ENCODE assay signal across 9 cellular contexts in genomic region chr19:752652-753517, GRCh38. TPM values are rescaled to one million over a fixed set of nuclear protein-coding genes. Genes with fewer than 3 reads are reported as not detected.
DNase-seq lines count a peak whose midpoint lies in the region; ATAC-seq, FAIRE-seq and TF ChIP-seq lines count a peak whose summit lies in the region.
"Had no signal": no experiment of that assay in that cellular context is flagged by ENCODE, and none has a peak within 500 bp of the region (broad histone marks: within the 10 kb centered on the region; RNA-seq: fewer than 3 reads in every experiment).

No MANE protein-coding gene starts in this region.

- intact Hi-C loops in heart left ventricle (cut with DNase I): no loop called here

- H3K9me2 ChIP-seq in SK-N-SH: no peaks in the 10 kb centered on the region

- H3K4me1 ChIP-seq in heart left ventricle (no peaks in the 10 kb centered on the region), skeletal muscle satellite cell (ENCODE audit: control insufficient read depth, insufficient read depth, low read length) (peaks cover 28% of the 10 kb centered on the region), SK-N-SH (ENCODE audit: control insufficient read depth in 1 of 2, insufficient read depth in 2 of 2, low read depth in 1 of 2, low read length in 1 of 2) (no peaks in the 10 kb centered on the region)

- TF ChIP-seq POLR2A in H54 (IDR thresholded peaks at IDR 0.05; ENCODE audit: low read depth, low read length): 0 out of 2 replicates have a peak, but pooled peaks have one; percentile 18
- no peak for TF ChIP-seq POLR2A in heart left ventricle (IDR thresholded peaks at IDR 0.05)

- DNase-seq in H54 (ENCODE audit: insufficient read length, low spot score) (peak; percentile 97), SHP77 treated with DMSO at 0.1 percent for 48 hours (lab: John Stamatoyannopoulos, UW) (peak; percentile 78), heart left ventricle (peak in 2 of 5 donors; percentile 57 to 63), SK-N-SH (no peak), substantia nigra (lab: John Stamatoyannopoulos, UW) (no peak), UCSD-AML1 (lab: John Stamatoyannopoulos, UW; ENCODE audit: unreplicated experiment) (no peak), NCI-H1930 (lab: John Stamatoyannopoulos, UW) (no peak)

- H3K27me3 ChIP-seq in heart left ventricle (peaks cover 0 to 17% (median 0%) of the 10 kb centered on the region in 9 donors), skeletal muscle satellite cell (ENCODE audit: control insufficient read depth, insufficient read depth, low read length) (no peaks in the 10 kb centered on the region), SK-N-SH (ENCODE audit: insufficient read depth) (no peaks in the 10 kb centered on the region)

- peak; percentile 38 for FAIRE-seq in H54 (lab: Jason Lieb, UNC)

- no peak overlapping the region for H2AFZ ChIP-seq in SK-N-SH (ENCODE audit: low read depth)

- H3K36me3 ChIP-seq in heart left ventricle: peaks cover 0 to 2% (median 0%) of the 10 kb centered on the region in 9 donors
- no peaks in the 10 kb centered on the region for H3K36me3 ChIP-seq in skeletal muscle satellite cell (ENCODE audit: insufficient read depth, low read length)
- no peaks in the 10 kb centered on the region for H3K36me3 ChIP-seq in SK-N-SH (replicated peaks in 1 of 2; ENCODE audit: control insufficient read depth in 1 of 2, insufficient read depth in 2 of 2, low read length in 1 of 2)

- H3K27ac ChIP-seq in heart left ventricle (peak overlapping the region in 4 of 12 donors; percentile 24 to 43 (median 36)), SK-N-SH (ENCODE audit: low read depth in 2 of 2, low read length in 1 of 2) (no peak overlapping the region), substantia nigra (ENCODE audit: low read depth, low read length, poor library complexity, severe bottlenecking) (no peak overlapping the region)

- peaks cover 2% of the 10 kb centered on the region for H3F3A ChIP-seq in SK-N-SH (replicated peaks; ENCODE audit: insufficient read depth)

- peak in 3 of 4 donors; percentile 20 to 57 (median 49) for ATAC-seq in heart left ventricle

- WGBS in heart left ventricle, 4 donors: 50 to 56% (median 53%) methylated on average over 33 to 39 of the region's 39 CpGs
- WGBS in SK-N-SH (ENCODE audit: low lambda C conversion rate): 70% methylated on average over 24 of the region's 39 CpGs

- H3K9me3 ChIP-seq in heart left ventricle: peaks cover 0 to 3% (median under 1%) of the 10 kb centered on the region in 12 donors
- H3K9me3 ChIP-seq in skeletal muscle satellite cell (replicated peaks; ENCODE audit: low read length): peaks cover 10% of the 10 kb centered on the region
- H3K9me3 ChIP-seq in SK-N-SH: no peaks in the 10 kb centered on the region

- no peaks in the 10 kb centered on the region for H3K79me2 ChIP-seq in SK-N-SH (ENCODE audit: insufficient read depth)

- TF ChIP-seq RAD21 in SK-N-SH (IDR thresholded peaks at IDR 0.05; ENCODE audit: low read length): no peak

- TF ChIP-seq EP300 in SK-N-SH (IDR thresholded peaks at IDR 0.05; ENCODE audit: borderline replicate concordance in 1 of 2, low read depth in 1 of 2, low read length in 1 of 2): no peak

- TF ChIP-seq CTCF in heart left ventricle (IDR thresholded peaks at IDR 0.05): no peak
- no peak for TF ChIP-seq CTCF in SK-N-SH (IDR thresholded peaks at IDR 0.05)

- no peak overlapping the region for H3K4me3 ChIP-seq in heart left ventricle
- peak overlapping the region; percentile 31 for H3K4me3 ChIP-seq in skeletal muscle satellite cell (ENCODE audit: low read length)
- H3K4me3 ChIP-seq in SK-N-SH (ENCODE audit: low read depth in 2 of 2, low read length in 1 of 2): no peak overlapping the region

- no peaks in the 10 kb centered on the region for H4K20me1 ChIP-seq in SK-N-SH (ENCODE audit: insufficient read depth)

- POLR2A ChIA-PET in SK-N-SH (lab: Yijun Ruan, JAX): no interaction called here

- CTCF ChIA-PET in SK-N-SH (lab: Yijun Ruan, JAX): interaction anchor here (0.6 to 1.5 kb wide), 5 partner anchors 17 to 104 kb away, joined by 3 to 5 read pairs (median 3); partner anchors contain the start of genes FSTL3 and PALM

- H3K9ac ChIP-seq in skeletal muscle satellite cell (ENCODE audit: low read depth, low read length) (peak overlapping the region; percentile 78), SK-N-SH (no peak overlapping the region)

- H3K4me2 ChIP-seq in skeletal muscle satellite cell (ENCODE audit: low read length) (peak overlapping the region; percentile 71), SK-N-SH (no peak overlapping the region)

TF ChIP-seq in SK-N-SH, 30 proteins besides CTCF, POLR2A, EP300 and RAD21:
- no peak for TF ChIP-seq NFIC (IDR thresholded peaks at IDR 0.05; ENCODE audit: borderline replicate concordance)
- no peak for TF ChIP-seq NRF1 (IDR thresholded peaks at IDR 0.05; ENCODE audit: low read depth, low read length)
- no peak for TF ChIP-seq TAF1 (IDR thresholded peaks at IDR 0.05; ENCODE audit: borderline replicate concordance, low read depth, low read length)
- TF ChIP-seq PBX3 (IDR thresholded peaks at IDR 0.05): no peak
- TF ChIP-seq EZH2phosphoT487 (IDR thresholded peaks at IDR 0.05; ENCODE audit: borderline replicate concordance, low read depth): no peak
- no peak for TF ChIP-seq MXI1 (IDR thresholded peaks at IDR 0.05; ENCODE audit: low read depth, low read length)
- no peak for TF ChIP-seq MEF2A (IDR thresholded peaks at IDR 0.05; ENCODE audit: borderline replicate concordance, low read depth)
- TF ChIP-seq JUND (IDR thresholded peaks at IDR 0.05): no peak
- TF ChIP-seq FOSL2 (IDR thresholded peaks at IDR 0.05; ENCODE audit: borderline replicate concordance, low read depth): no peak
- TF ChIP-seq TCF12 (IDR thresholded peaks at IDR 0.05): no peak

RNA-seq across cellular contexts. Expression of gene MISP, which starts 2.0 kb away (rescaled TPM):
- total RNA-seq in heart left ventricle: 1 to 10 TPM in 1 of 9 donors, not detected in 8; 1.1 TPM
- polyA plus RNA-seq in heart left ventricle (under 1 TPM in 1 of 2 donors, not detected in 1; 0.06 TPM), SK-N-SH (2012; rRNA removed) (0.03 and 0.08 TPM in 2 replicates)
- 0.22 and 0.25 TPM in 2 replicates for total RNA-seq in skeletal muscle satellite cell (2012; rRNA removed)
- polyA plus RNA-seq in SK-N-SH (2012; cell fraction: cytosol; rRNA removed): 0.05 TPM in 2 replicates
- polyA plus RNA-seq in SK-N-SH (2012; cell fraction: nucleus; rRNA removed): 0.06 TPM in 2 replicates
- total RNA-seq: pulmonary artery endothelial cell had no signal

RNA-seq across cellular contexts. Expression of gene PALM, which starts 44.1 kb away (rescaled TPM):
- total RNA-seq in heart left ventricle: 10 to 100 TPM; 13.5 to 42.3 (median 23.3) TPM
- 10 to 100 TPM; 15.7 to 23.8 TPM for polyA plus RNA-seq in heart left ventricle
- total RNA-seq in skeletal muscle satellite cell (2012; rRNA removed): 1.5 and 8.1 TPM in 2 replicates
- polyA plus RNA-seq in SK-N-SH (2012; rRNA removed): 6.2 and 15.6 TPM in 2 replicates
- polyA plus RNA-seq in SK-N-SH (2012; cell fraction: cytosol; rRNA removed): 7.7 and 9.4 TPM in 2 replicates
- polyA plus RNA-seq in SK-N-SH (2012; cell fraction: nucleus; rRNA removed): 14.9 and 18.0 TPM in 2 replicates

RNA-seq across cellular contexts. Expression of gene PTBP1, which starts 44.4 kb away (rescaled TPM):
- total RNA-seq in heart left ventricle: 100 to 1,000 TPM in 1 of 9 donors, 10 to 100 TPM in 8; 47.6 to 144 (median 55.6) TPM
- 10 to 100 TPM; 39.2 to 52.2 TPM for polyA plus RNA-seq in heart left ventricle
- 113 and 162 TPM in 2 replicates for total RNA-seq in skeletal muscle satellite cell (2012; rRNA removed)
- polyA plus RNA-seq in SK-N-SH (2012; rRNA removed): 172 and 243 TPM in 2 replicates
- 81.4 and 143 TPM in 2 replicates for polyA plus RNA-seq in SK-N-SH (2012; cell fraction: cytosol; rRNA removed)
- polyA plus RNA-seq in SK-N-SH (2012; cell fraction: nucleus; rRNA removed): 286 and 334 TPM in 2 replicates

RNA-seq across cellular contexts. Expression of gene PRSS57, which starts 57.6 kb away (rescaled TPM):
- not detected for total RNA-seq in heart left ventricle
- not detected for polyA plus RNA-seq in heart left ventricle
- not detected in 2 replicates for total RNA-seq in skeletal muscle satellite cell (2012; rRNA removed)
- not detected in 2 replicates for polyA plus RNA-seq in SK-N-SH (2012; rRNA removed)
- not detected in 2 replicates for polyA plus RNA-seq in SK-N-SH (2012; cell fraction: cytosol; rRNA removed)
- 0.05 and 0.14 TPM in 2 replicates for polyA plus RNA-seq in SK-N-SH (2012; cell fraction: nucleus; rRNA removed)

Comparison
In these comparisons a context has a peak if more than half of its experiments do, and no peak if none do; other contexts are left out.
1. DNase-seq: peak in H54 (single experiment) and SHP77 treated with DMSO at 0.1 percent for 48 hours (single experiment); none in SK-N-SH (single experiment), substantia nigra (0 of 49), UCSD-AML1 (single experiment) and NCI-H1930 (0 of 2).